ENCODE assay signal across 1 cellular context in genomic region chr2:70553334-70553583, GRCh38.
TF ChIP-seq lines count a peak whose summit lies in the region.

No MANE protein-coding gene starts in this region.

TF ChIP-seq in GM23338, 12 proteins besides CTCF, POLR2A, EP300 and RAD21 (continued from another document):
- no peak for TF ChIP-seq ZNF462 (CRISPR knock-in tag; IDR thresholded peaks at IDR 0.05)
- no peak for TF ChIP-seq EZH2phosphoT487 (IDR thresholded peaks at IDR 0.05; ENCODE audit: unreplicated experiment)
- no peak for TF ChIP-seq ZNF331 (CRISPR knock-in tag; IDR thresholded peaks at IDR 0.05; ENCODE audit: low read depth)
- TF ChIP-seq POLR2AphosphoS5 (IDR thresholded peaks at IDR 0.05; ENCODE audit: low read depth): no peak
- TF ChIP-seq ETS1 (IDR thresholded peaks at IDR 0.05): no peak
- no peak for TF ChIP-seq STAT1 (IDR thresholded peaks at IDR 0.05; ENCODE audit: unreplicated experiment)
- TF ChIP-seq NANOG (IDR thresholded peaks at IDR 0.05; ENCODE audit: borderline replicate concordance): no peak
- TF ChIP-seq EZH2 (IDR thresholded peaks at IDR 0.05; ENCODE audit: low read depth, unreplicated experiment): no peak
- no peak for TF ChIP-seq ZNF114 (CRISPR knock-in tag; IDR thresholded peaks at IDR 0.05)
- no peak for TF ChIP-seq JUNB (IDR thresholded peaks at IDR 0.05; ENCODE audit: unreplicated experiment)
- TF ChIP-seq REST (IDR thresholded peaks at IDR 0.05; ENCODE audit: unreplicated experiment): no peak
